ENCODE assay signal across 8 cellular contexts in the genomic region with DNA sequence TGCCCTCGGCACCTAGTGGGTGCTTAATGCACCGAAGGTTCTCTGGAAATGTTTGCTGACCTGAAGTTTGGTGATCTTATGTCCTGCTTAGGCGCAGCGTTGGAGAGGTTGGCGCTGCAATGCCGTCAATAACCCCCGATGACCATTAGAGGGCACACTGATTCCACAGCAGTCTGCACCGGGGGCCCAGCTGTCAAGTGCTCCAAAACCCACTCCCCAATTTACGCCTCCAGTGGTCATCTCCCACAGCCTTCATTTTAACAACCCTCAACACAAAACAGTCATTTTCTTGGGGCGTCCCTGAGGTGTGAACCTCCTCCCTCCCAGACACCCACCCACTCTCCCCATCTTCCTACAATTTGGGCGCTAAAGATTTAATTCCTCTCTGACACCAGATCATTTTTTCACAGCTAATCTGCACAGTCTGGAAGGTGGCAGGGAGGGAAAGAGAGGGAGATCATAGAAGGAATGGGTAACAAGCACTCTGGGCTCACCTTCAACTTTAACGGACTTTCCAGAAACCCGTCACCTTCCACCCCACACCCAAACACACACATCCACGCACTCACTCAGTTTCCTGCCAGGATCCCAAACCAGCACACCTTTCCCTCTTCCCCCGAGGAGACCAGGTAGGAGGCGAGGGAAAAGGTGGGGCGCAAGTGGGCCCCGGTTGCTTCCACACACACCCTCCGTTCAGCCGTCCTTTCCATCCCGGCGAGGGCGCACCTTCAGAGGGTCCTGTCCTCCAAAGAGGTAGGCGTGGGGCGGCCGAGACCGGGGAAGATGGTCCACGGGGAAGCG. TPM values are rescaled to one million over a fixed set of nuclear protein-coding genes. Genes with fewer than 3 reads are reported as not detected.
DNase-seq lines count a peak whose midpoint lies in the region; ATAC-seq, FAIRE-seq and TF ChIP-seq lines count a peak whose summit lies in the region.

No MANE protein-coding gene starts in this region.

- BruUV-seq in GM12878 (replicated peaks; lab: Mats Ljungman, UMichigan), result no TSS peak

- H3K27ac ChIP-seq in GM12878 (ENCODE audit: control insufficient read depth, insufficient read depth), result no peak overlapping the region

- DNase-seq in DMS114 treated with DMSO at 0.1 percent for 48 hours (lab: John Stamatoyannopoulos, UW; ENCODE audit: unreplicated experiment) (peak; percentile 54), HuH-7 (ENCODE audit: low spot score) (peak; percentile 80), SK-N-DZ (ENCODE audit: low spot score) (peak; percentile 75), GM12878 (ENCODE audit: low read depth, low spot score) (no peak), sciatic nerve (ENCODE audit: low spot score) (no peak), MV-4-11 (lab: John Stamatoyannopoulos, UW) (no peak)

- TF ChIP-seq CTCF in GM12878 (IDR thresholded peaks at IDR 0.05 in 2 of 3, conservative IDR thresholded peaks at IDR 0.05 in 1 of 3; ENCODE audit: control insufficient read depth in 2 of 3, extremely low read depth in 1 of 3, insufficient read depth in 1 of 3, low read depth in 3 of 3, low read length in 3 of 3), result peak; percentile 94 to 95 (median 95)

- CTCF ChIA-PET in GM12878 (lab: Yijun Ruan, JAX), result interaction anchor here (0.6 to 6.9 kb wide), 18 partner anchors 15 to 311 kb away, joined by 3 to 84 read pairs (median 4); a partner anchor contains a TSS

- H3K4me3 ChIP-seq in GM12878, result peak overlapping the region; percentile 47; the same call in 1 of the 2 replicates
- peak overlapping the region; percentile 87 for H3K4me3 ChIP-seq in iPS-15b (ENCODE audit: low read depth, low read length)

- POLR2A ChIA-PET in GM12878 (lab: Charles Lee), result interaction anchor here (1.4 kb wide), 1 partner anchor 66 kb away, joined by 6 read pairs; no protein-coding TSS in a partner anchor

- TF ChIP-seq EP300 in GM12878 (IDR thresholded peaks at IDR 0.05; ENCODE audit: borderline replicate concordance in 1 of 2, control insufficient read depth in 1 of 2, low read depth in 2 of 2, low read length in 2 of 2), result no peak

- peak overlapping the region; percentile 90 for H3K4me2 ChIP-seq in GM12878 (ENCODE audit: control insufficient read depth, insufficient read depth)

- ATAC-seq in GM12878 (peak; percentile 75), sciatic nerve (peak; percentile 80), HG02798 (IDR thresholded peaks at IDR 0.05; ENCODE audit: poor library complexity, unreplicated experiment) (no peak)

- FAIRE-seq in GM12878 (lab: Jason Lieb, UNC), result peak; percentile 89

- H3K36me3 ChIP-seq in GM12878 (ENCODE audit: control insufficient read depth in 2 of 2, insufficient read depth in 2 of 2, low read length in 1 of 2) (no peaks in the 10 kb centered on the region), iPS-15b (ENCODE audit: control insufficient read depth, insufficient read depth, low read length) (no peaks in the 10 kb centered on the region)

- no peaks in the 10 kb centered on the region; the same call in 1 of the 2 replicates for H4K20me1 ChIP-seq in GM12878 (ENCODE audit: control insufficient read depth, insufficient read depth)

- no peak overlapping the region for H3K9ac ChIP-seq in GM12878 (ENCODE audit: control insufficient read depth, insufficient read depth, low read length)
- no peak overlapping the region for H3K9ac ChIP-seq in iPS-15b (ENCODE audit: low read depth, low read length)

- H3K27me3 ChIP-seq in GM12878 (replicated peaks in 1 of 2; ENCODE audit: control insufficient read depth in 2 of 2, insufficient read depth in 2 of 2, low read length in 1 of 2), result peaks cover 14 to 23% of the 10 kb centered on the region in 2 experiments
- peaks cover 31% of the 10 kb centered on the region for H3K27me3 ChIP-seq in iPS-15b (ENCODE audit: control insufficient read depth, insufficient read depth, low read length)

- TF ChIP-seq POLR2A in GM12878 (IDR thresholded peaks at IDR 0.05; ENCODE audit: low read depth, low read length), result no peak

- under 1% methylated on average over 29 of the region's 29 CpGs for WGBS in GM12878 (ENCODE audit: insufficient coverage, insufficient replicate concordance, low lambda C conversion rate, missing lambda C conversion rate)

- peak; percentile 90 for TF ChIP-seq RAD21 in GM12878 (IDR thresholded peaks at IDR 0.05; ENCODE audit: insufficient read depth, low read depth, low read length)

- H3K4me1 ChIP-seq in GM12878 (ENCODE audit: control insufficient read depth, insufficient read depth, low read length), result peaks cover 16% of the 10 kb centered on the region
- peaks cover 3% of the 10 kb centered on the region for H3K4me1 ChIP-seq in iPS-15b (ENCODE audit: control insufficient read depth, insufficient read depth, low read length)

- no peaks in the 10 kb centered on the region for H3K79me2 ChIP-seq in GM12878 (ENCODE audit: control insufficient read depth, insufficient read depth, low read length)

- peak overlapping the region; percentile 65 for H2AFZ ChIP-seq in GM12878 (ENCODE audit: control insufficient read depth, low read depth, low read length)

- RAD21 ChIA-PET in GM12878 (lab: Charles Lee; ENCODE audit: unreplicated experiment), result interaction anchor here (1.1 to 3.2 kb wide), 9 partner anchors 54 to 309 kb away, joined by 3 to 13 read pairs (median 4); a partner anchor contains a TSS

- H3K9me3 ChIP-seq in GM12878 (replicated peaks; ENCODE audit: control insufficient read depth, insufficient read depth, low read length) (no peaks in the 10 kb centered on the region; the same call in 2 of the 3 replicates), iPS-15b (ENCODE audit: control insufficient read depth, insufficient read depth, low read length) (no peaks in the 10 kb centered on the region)

- SMC1A ChIA-PET in GM12878 (lab: Charles Lee; ENCODE audit: uncharacterized antibody, unreplicated experiment), result interaction anchor here (0.7 to 6.3 kb wide), 11 partner anchors 64 to 309 kb away, joined by 3 to 55 read pairs (median 4); no protein-coding TSS in a partner anchor

- intact Hi-C loops in GM12878 (cut with micrococcal nuclease; ENCODE audit: unreplicated experiment) (loop anchor here (1.0 to 2.0 kb wide), 3 partner anchors 71 to 309 kb away; a partner anchor contains a TSS), sciatic nerve (cut with DNase I) (no loop called here)

- in situ Hi-C loops in GM12878 (cut with MboI), result loop anchor here (5.0 kb wide), 2 partner anchors 69 to 309 kb away; a partner anchor contains a TSS

RNA-seq across cellular contexts. Expression of a gene that starts 0.6 kb away (rescaled TPM):
- 6.4 and 7.1 TPM in 2 replicates for polyA plus RNA-seq in SK-N-DZ (2014; cell fraction: cytosol; rRNA removed)
- 10.2 and 16.0 TPM in 2 replicates for polyA plus RNA-seq in SK-N-DZ (2014; cell fraction: nucleus; rRNA removed)
- total RNA-seq in GM12878 (2013; cell fraction: nucleolus; rRNA removed), result 4.1 and 5.2 TPM in 2 replicates
- total RNA-seq in GM12878 (2014; rRNA removed) (0.22 and 0.40 TPM in 2 replicates), GM12878 (2014; rRNA removed; fragmentation: Illumina TruSeq; extraction: Trizol) (0.13 and 0.18 TPM in 2 replicates), GM12878 (2021) (0.56 and 0.72 TPM in 2 replicates), sciatic nerve (34.1 TPM)
- 0.08 TPM for polyA plus RNA-seq in GM12878 (2011; ENCODE audit: low read depth)
- polyA plus RNA-seq in GM12878 (2011; rRNA removed) (1.3 and 2.1 TPM in 2 replicates), GM12878 (2014; fragmentation: Illumina TruSeq; extraction: Trizol) (0.28 TPM in 1 of 2 replicates, not detected in the other), GM12878 (2014; fragmentation: Nextera tagmentation; extraction: Ambion mirVana) (under 1 TPM in 1 of 2 experiments, not detected in 1; 0.09 TPM), GM12878 (2014; rRNA removed) (0.16 and 0.50 TPM in 2 replicates), GM12878 (2016; fragmentation: Nextera tagmentation; extraction: Ambion mirVana) (under 1 TPM; 0.14 to 0.17 TPM)
- 2.0 and 2.2 TPM in 2 replicates for polyA plus RNA-seq in GM12878 (2011; cell fraction: cytosol; rRNA removed)
- polyA plus RNA-seq in GM12878 (2011; cell fraction: nucleus; rRNA removed), result 5.9 and 8.9 TPM in 2 replicates
- 0.32 and 0.35 TPM in 2 replicates for polyA plus RNA-seq in GM12878 (2012)
- 2.1 and 2.7 TPM in 2 replicates for polyA minus RNA-seq in GM12878 (2011; rRNA and poly(A)+ RNA removed)
- polyA minus RNA-seq in GM12878 (2011; cell fraction: cytosol; rRNA and poly(A)+ RNA removed), result 1.7 and 2.2 TPM in 2 replicates
- 1.4 and 1.5 TPM in 2 replicates for polyA minus RNA-seq in GM12878 (2011; cell fraction: nucleus; rRNA and poly(A)+ RNA removed)

RNA-seq across cellular contexts. Expression of a gene that starts 7.1 kb away (rescaled TPM):
- 822 and 879 TPM in 2 replicates for polyA plus RNA-seq in SK-N-DZ (2014; cell fraction: cytosol; rRNA removed)
- polyA plus RNA-seq in SK-N-DZ (2014; cell fraction: nucleus; rRNA removed), result 458 and 519 TPM in 2 replicates
- total RNA-seq in GM12878 (2013; cell fraction: nucleolus; rRNA removed), result 53.8 and 56.7 TPM in 2 replicates
- total RNA-seq in GM12878 (2014; rRNA removed) (309 and 334 TPM in 2 replicates), GM12878 (2014; rRNA removed; fragmentation: Illumina TruSeq; extraction: Trizol) (405 and 431 TPM in 2 replicates), GM12878 (2021) (261 and 266 TPM in 2 replicates), sciatic nerve (73.5 TPM)
- 179 TPM for polyA plus RNA-seq in GM12878 (2011; ENCODE audit: low read depth)
- polyA plus RNA-seq in GM12878 (2011; rRNA removed) (452 and 462 TPM in 2 replicates), GM12878 (2014; fragmentation: Illumina TruSeq; extraction: Trizol) (520 and 601 TPM in 2 replicates), GM12878 (2014; fragmentation: Nextera tagmentation; extraction: Ambion mirVana) (100 to 1,000 TPM; 444 to 455 TPM), GM12878 (2014; rRNA removed) (266 and 287 TPM in 2 replicates), GM12878 (2016; fragmentation: Nextera tagmentation; extraction: Ambion mirVana) (100 to 1,000 TPM; 484 to 487 TPM)
- polyA plus RNA-seq in GM12878 (2011; cell fraction: cytosol; rRNA removed), result 374 and 428 TPM in 2 replicates
- polyA plus RNA-seq in GM12878 (2011; cell fraction: nucleus; rRNA removed), result 208 and 248 TPM in 2 replicates
- 157 and 180 TPM in 2 replicates for polyA plus RNA-seq in GM12878 (2012)
- polyA minus RNA-seq in GM12878 (2011; rRNA and poly(A)+ RNA removed), result 323 and 337 TPM in 2 replicates
- 102 and 114 TPM in 2 replicates for polyA minus RNA-seq in GM12878 (2011; cell fraction: cytosol; rRNA and poly(A)+ RNA removed)
- 46.4 and 69.7 TPM in 2 replicates for polyA minus RNA-seq in GM12878 (2011; cell fraction: nucleus; rRNA and poly(A)+ RNA removed)

RNA-seq across cellular contexts. Expression of a gene that starts 19.4 kb away (rescaled TPM):
- polyA plus RNA-seq in SK-N-DZ (2014; cell fraction: cytosol; rRNA removed), result 106 and 115 TPM in 2 replicates
- polyA plus RNA-seq in SK-N-DZ (2014; cell fraction: nucleus; rRNA removed), result 56.4 and 58.5 TPM in 2 replicates
- total RNA-seq in GM12878 (2013; cell fraction: nucleolus; rRNA removed), result 9.4 and 10.2 TPM in 2 replicates
- total RNA-seq in GM12878 (2014; rRNA removed), result 47.1 and 48.3 TPM in 2 replicates
- 29.7 and 31.4 TPM in 2 replicates for total RNA-seq in GM12878 (2014; rRNA removed; fragmentation: Illumina TruSeq; extraction: Trizol)
- total RNA-seq in GM12878 (2021), result 25.7 and 30.8 TPM in 2 replicates
- polyA plus RNA-seq in GM12878 (2011; ENCODE audit: low read depth), result 23.4 TPM
- 37.8 and 40.6 TPM in 2 replicates for polyA plus RNA-seq in GM12878 (2011; rRNA removed)
- polyA plus RNA-seq in GM12878 (2011; cell fraction: cytosol; rRNA removed), result 39.5 and 41.8 TPM in 2 replicates
- polyA plus RNA-seq in GM12878 (2011; cell fraction: nucleus; rRNA removed), result 19.2 and 29.5 TPM in 2 replicates
- 26.2 and 32.5 TPM in 2 replicates for polyA plus RNA-seq in GM12878 (2012)
- 34.5 and 36.6 TPM in 2 replicates for polyA plus RNA-seq in GM12878 (2014; fragmentation: Illumina TruSeq; extraction: Trizol)
- 10 to 100 TPM; 12.4 to 25.0 TPM for polyA plus RNA-seq in GM12878 (2014; fragmentation: Nextera tagmentation; extraction: Ambion mirVana)
- 50.9 and 58.5 TPM in 2 replicates for polyA plus RNA-seq in GM12878 (2014; rRNA removed)
- polyA plus RNA-seq in GM12878 (2016; fragmentation: Nextera tagmentation; extraction: Ambion mirVana), result 10 to 100 TPM; 74.5 to 78.1 TPM
- 9.4 and 18.1 TPM in 2 replicates for polyA minus RNA-seq in GM12878 (2011; rRNA and poly(A)+ RNA removed)
- polyA minus RNA-seq in GM12878 (2011; cell fraction: cytosol; rRNA and poly(A)+ RNA removed), result 6.8 and 7.4 TPM in 2 replicates
- polyA minus RNA-seq in GM12878 (2011; cell fraction: nucleus; rRNA and poly(A)+ RNA removed), result 6.4 and 10.7 TPM in 2 replicates
- 30.2 TPM for total RNA-seq in sciatic nerve

RNA-seq across cellular contexts. Expression of a gene that starts 44.1 kb away (rescaled TPM):
- polyA plus RNA-seq in SK-N-DZ (2014; cell fraction: cytosol; rRNA removed), result 69.5 and 89.8 TPM in 2 replicates
- polyA plus RNA-seq in SK-N-DZ (2014; cell fraction: nucleus; rRNA removed), result 112 and 138 TPM in 2 replicates
- 176 and 179 TPM in 2 replicates for total RNA-seq in GM12878 (2013; cell fraction: nucleolus; rRNA removed)
- total RNA-seq in GM12878 (2014; rRNA removed) (48.0 and 48.5 TPM in 2 replicates), GM12878 (2014; rRNA removed; fragmentation: Illumina TruSeq; extraction: Trizol) (46.5 and 48.7 TPM in 2 replicates), GM12878 (2021) (60.1 and 61.5 TPM in 2 replicates), sciatic nerve (66.3 TPM)
- polyA plus RNA-seq in GM12878 (2011; ENCODE audit: low read depth), result 31.8 TPM
- polyA plus RNA-seq in GM12878 (2011; rRNA removed) (93.8 and 98.9 TPM in 2 replicates), GM12878 (2014; fragmentation: Illumina TruSeq; extraction: Trizol) (47.4 and 51.5 TPM in 2 replicates), GM12878 (2014; fragmentation: Nextera tagmentation; extraction: Ambion mirVana) (10 to 100 TPM in 1 of 2 experiments, 1 to 10 TPM in 1; 8.4 to 15.9 TPM), GM12878 (2014; rRNA removed) (64.5 and 65.4 TPM in 2 replicates), GM12878 (2016; fragmentation: Nextera tagmentation; extraction: Ambion mirVana) (10 to 100 TPM; 53.1 to 56.2 TPM)
- polyA plus RNA-seq in GM12878 (2011; cell fraction: cytosol; rRNA removed), result 60.6 and 64.7 TPM in 2 replicates
- 80.2 and 113 TPM in 2 replicates for polyA plus RNA-seq in GM12878 (2011; cell fraction: nucleus; rRNA removed)
- 42.4 and 48.9 TPM in 2 replicates for polyA plus RNA-seq in GM12878 (2012)
- polyA minus RNA-seq in GM12878 (2011; rRNA and poly(A)+ RNA removed), result 58.2 and 59.6 TPM in 2 replicates
- polyA minus RNA-seq in GM12878 (2011; cell fraction: cytosol; rRNA and poly(A)+ RNA removed), result 22.5 and 25.8 TPM in 2 replicates
- 50.2 and 93.3 TPM in 2 replicates for polyA minus RNA-seq in GM12878 (2011; cell fraction: nucleus; rRNA and poly(A)+ RNA removed)

RNA-seq across cellular contexts. Expression of a gene that starts 49.7 kb away (rescaled TPM):
- 0.63 and 2.2 TPM in 2 replicates for polyA plus RNA-seq in SK-N-DZ (2014; cell fraction: cytosol; rRNA removed)
- 0.28 and 0.47 TPM in 2 replicates for polyA plus RNA-seq in SK-N-DZ (2014; cell fraction: nucleus; rRNA removed)
- not detected in 2 replicates for total RNA-seq in GM12878 (2013; cell fraction: nucleolus; rRNA removed)
- total RNA-seq in GM12878 (2014; rRNA removed) (not detected in 2 replicates), GM12878 (2014; rRNA removed; fragmentation: Illumina TruSeq; extraction: Trizol) (not detected in 2 replicates), GM12878 (2021) (not detected in 2 replicates), sciatic nerve (99.7 TPM)
- 0.24 TPM for polyA plus RNA-seq in GM12878 (2011; ENCODE audit: low read depth)
- polyA plus RNA-seq in GM12878 (2011; rRNA removed) (not detected in 2 replicates), GM12878 (2014; fragmentation: Illumina TruSeq; extraction: Trizol) (not detected in 2 replicates), GM12878 (2014; fragmentation: Nextera tagmentation; extraction: Ambion mirVana) (under 1 TPM in 1 of 2 experiments, not detected in 1; 0.13 TPM), GM12878 (2014; rRNA removed) (0.03 TPM in 1 of 2 replicates, not detected in the other), GM12878 (2016; fragmentation: Nextera tagmentation; extraction: Ambion mirVana) (under 1 TPM in 1 of 2 experiments, not detected in 1; 0.29 TPM)
- polyA plus RNA-seq in GM12878 (2011; cell fraction: cytosol; rRNA removed), result 0.27 TPM in 1 of 2 replicates, not detected in the other
- not detected in 2 replicates for polyA plus RNA-seq in GM12878 (2011; cell fraction: nucleus; rRNA removed)
- polyA plus RNA-seq in GM12878 (2012), result 0.49 and 0.60 TPM in 2 replicates
- not detected in 2 replicates for polyA minus RNA-seq in GM12878 (2011; rRNA and poly(A)+ RNA removed)
- polyA minus RNA-seq in GM12878 (2011; cell fraction: cytosol; rRNA and poly(A)+ RNA removed), result not detected in 2 replicates
- not detected in 2 replicates for polyA minus RNA-seq in GM12878 (2011; cell fraction: nucleus; rRNA and poly(A)+ RNA removed)

Comparison
In these comparisons a context has a peak if more than half of its experiments do, and no peak if none do; other contexts are left out.
1. DNase-seq: peak in DMS114 treated with DMSO at 0.1 percent for 48 hours (single experiment), HuH-7 (single experiment) and SK-N-DZ (single experiment); none in GM12878 (single experiment), sciatic nerve (single experiment) and MV-4-11 (single experiment).